ENCODE assay signal across 7 cellular contexts in the genomic region with DNA sequence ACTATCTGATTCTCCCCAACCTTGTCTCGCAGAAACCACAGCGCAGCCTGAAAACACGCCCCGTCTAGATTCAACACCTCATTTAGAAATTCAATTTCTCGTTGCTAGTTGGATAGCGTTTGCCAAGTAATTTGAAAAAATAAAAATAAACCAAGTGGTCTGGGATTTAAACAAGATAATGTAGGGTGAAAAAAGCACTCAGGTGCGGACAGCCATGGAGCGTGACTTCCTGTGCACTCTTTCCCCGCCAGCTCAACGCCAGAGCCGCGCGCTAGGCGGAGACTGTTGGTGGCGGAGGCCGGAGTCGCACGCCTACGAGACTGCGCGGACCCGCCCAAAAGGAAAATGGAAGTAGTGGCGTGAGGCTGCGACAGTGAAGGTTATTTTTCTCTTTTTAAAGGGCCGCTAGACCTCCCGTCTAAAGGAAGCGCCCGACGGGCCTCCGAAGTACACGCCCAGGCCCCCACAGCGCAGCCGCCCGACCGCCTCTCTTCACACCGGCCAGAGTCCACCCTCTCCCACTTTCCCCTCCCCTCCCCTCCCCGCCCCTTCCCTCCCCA. TPM values are rescaled to one million over a fixed set of nuclear protein-coding genes. Genes with fewer than 3 reads are reported as not detected.
DNase-seq lines count a peak whose midpoint lies in the region; ATAC-seq and TF ChIP-seq lines count a peak whose summit lies in the region.

No MANE protein-coding gene starts in this region.

- H3K27me3 Mint-ChIP-seq in stimulated activated naive CD8-positive, alpha-beta T cell treated with anti-CD3 and anti-CD28 coated beads, Interleukin-15, Interleukin-2, amounts not matched to agents 100 ng/mL and 50 ng/mL, for 24 hours = no peaks in the 10 kb centered on the region

- peaks cover 2 to 3% of the 10 kb centered on the region in 2 donors for H3K4me1 ChIP-seq in lung (ENCODE audit: control insufficient read depth in 2 of 2, insufficient read depth in 2 of 2, low read length in 2 of 2)

- H3K4me3 Mint-ChIP-seq in stimulated activated naive CD8-positive, alpha-beta T cell treated with anti-CD3 and anti-CD28 coated beads, Interleukin-15, Interleukin-2, amounts not matched to agents 100 ng/mL and 50 ng/mL, for 24 hours = peak overlapping the region; percentile 98

- H3K27me3 ChIP-seq in lung (ENCODE audit: control insufficient read depth, insufficient read depth) = no peaks in the 10 kb centered on the region

- H3K9me3 Mint-ChIP-seq in stimulated activated naive CD8-positive, alpha-beta T cell treated with anti-CD3 and anti-CD28 coated beads, Interleukin-15, Interleukin-2, amounts not matched to agents 100 ng/mL and 50 ng/mL, for 24 hours = no peaks in the 10 kb centered on the region

- no peaks in the 10 kb centered on the region for H3K36me3 ChIP-seq in lung (ENCODE audit: control insufficient read depth in 2 of 2, insufficient read depth in 2 of 2, low read length in 2 of 2)

- no peaks in the 10 kb centered on the region for H3K9me3 ChIP-seq in lung (ENCODE audit: control insufficient read depth in 2 of 2, insufficient read depth in 1 of 2, low read length in 1 of 2)

- H3K27ac Mint-ChIP-seq in stimulated activated naive CD8-positive, alpha-beta T cell treated with anti-CD3 and anti-CD28 coated beads, Interleukin-15, Interleukin-2, amounts not matched to agents 100 ng/mL and 50 ng/mL, for 24 hours = peak overlapping the region; percentile 97

- DNase-seq in NCI-H2081 (lab: John Stamatoyannopoulos, UW) = peak; percentile 95 to 97
- DNase-seq in lung (ENCODE audit: low spot score) = no peak

- peak; percentile 71 for ATAC-seq in GM18520 (IDR thresholded peaks at IDR 0.05; ENCODE audit: unreplicated experiment)
- peak; percentile 65 for ATAC-seq in HG02870 (IDR thresholded peaks at IDR 0.05; ENCODE audit: unreplicated experiment)
- ATAC-seq in lung (ENCODE audit: insufficient read depth, low FRiP score) = peak; percentile 80

- WGBS in lung, 2 donors = 0 to 1% methylated on average over 36 to 37 of the region's 37 CpGs

- H3K4me1 Mint-ChIP-seq in stimulated activated naive CD8-positive, alpha-beta T cell treated with anti-CD3 and anti-CD28 coated beads, Interleukin-15, Interleukin-2, amounts not matched to agents 100 ng/mL and 50 ng/mL, for 24 hours (ENCODE audit: low read depth) = peaks cover 47% of the 10 kb centered on the region

- H3K27ac ChIP-seq in cingulate gyrus (ENCODE audit: low read depth, low read length) (peak overlapping the region; percentile 94), lung (ENCODE audit: low read depth in 1 of 2, low read length in 1 of 2) (peak overlapping the region; percentile 93 to 99)

- TF ChIP-seq CTCF in WI38 (IDR thresholded peaks at IDR 0.05; ENCODE audit: low read depth, low read length) = no peak
- TF ChIP-seq CTCF in lung (IDR thresholded peaks at IDR 0.05; ENCODE audit: control extremely low read depth, extremely low read depth) = no peak

- peak overlapping the region; percentile 92 for H3K4me3 ChIP-seq in WI38 (ENCODE audit: low read depth, low read length)
- peak overlapping the region; percentile 37 for H3K4me3 ChIP-seq in lung

- peaks cover 27% of the 10 kb centered on the region for H3K36me3 Mint-ChIP-seq in stimulated activated naive CD8-positive, alpha-beta T cell treated with anti-CD3 and anti-CD28 coated beads, Interleukin-15, Interleukin-2, amounts not matched to agents 100 ng/mL and 50 ng/mL, for 24 hours (ENCODE audit: low read depth)

RNA-seq across cellular contexts. Expression of gene CCNT2, which starts 0.6 kb away (rescaled TPM):
- total RNA-seq in lung = 10 to 100 TPM; 33.3 to 83.9 TPM
- 10 to 100 TPM; 10.9 to 16.3 TPM for polyA plus RNA-seq in lung
